Comparison of ENCODE assay signal across 8 cellular contexts in the genomic region with DNA sequence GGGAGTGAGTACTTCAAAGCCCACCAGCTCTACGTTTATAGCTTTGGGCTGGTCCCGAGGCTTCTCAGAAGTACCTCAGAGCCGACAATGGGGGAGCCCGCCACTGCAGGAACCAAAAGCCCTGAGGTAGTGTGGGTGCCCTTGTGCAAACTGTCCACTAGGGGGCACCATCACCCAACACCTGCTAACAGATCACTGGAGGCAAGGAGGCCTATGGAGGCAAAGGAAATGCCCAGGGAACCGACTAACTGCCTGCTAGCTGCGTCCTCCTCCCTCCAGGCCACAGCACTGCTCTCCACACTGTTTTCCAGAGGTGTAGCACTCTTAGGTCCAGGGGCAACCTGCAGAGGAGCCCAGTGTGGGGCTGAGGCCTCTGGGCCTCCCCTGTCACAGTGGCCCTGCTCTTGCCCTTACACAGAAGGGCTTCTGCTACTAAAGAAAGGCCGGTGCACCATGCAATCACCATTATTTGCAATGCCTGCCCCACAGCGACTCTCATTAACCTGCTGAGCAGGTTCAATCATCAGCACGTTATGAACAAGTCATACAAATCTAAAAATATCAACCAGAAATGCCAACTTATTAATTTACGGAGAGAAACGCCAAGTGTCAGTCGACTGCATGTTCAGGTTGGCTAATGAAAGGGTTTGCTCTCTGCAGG.
DNase-seq lines count a peak whose midpoint lies in the region; ATAC-seq and TF ChIP-seq lines count a peak whose summit lies in the region.

No MANE protein-coding gene starts in this region.

- H3K36me3 ChIP-seq in DND-41 (ENCODE audit: insufficient read depth, low read length) (no peaks in the 10 kb centered on the region), Peyer's patch (no peaks in the 10 kb centered on the region), neutrophil (no peaks in the 10 kb centered on the region), suprapubic skin (no peaks in the 10 kb centered on the region)

- 25% methylated on average over 12 of the region's 12 CpGs for whole genome bisulfite sequencing in suprapubic skin

- H3K4me1 ChIP-seq in DND-41 (ENCODE audit: insufficient read depth, low read length) (no peaks in the 10 kb centered on the region), Peyer's patch (no peaks in the 10 kb centered on the region), neutrophil (ENCODE audit: control insufficient read depth in 1 of 2, insufficient read depth in 1 of 2, low read depth in 1 of 2, low read length in 1 of 2) (no peaks in the 10 kb centered on the region), suprapubic skin (peaks cover 17% of the 10 kb centered on the region)

- H3K4me3 ChIP-seq in DND-41 (ENCODE audit: low read depth in 1 of 2, low read length in 2 of 2), result no peak overlapping the region
- no peak overlapping the region for H3K4me3 ChIP-seq in Peyer's patch
- no peak overlapping the region for H3K4me3 ChIP-seq in neutrophil (ENCODE audit: low read depth in 1 of 2, low read length in 1 of 2)
- H3K4me3 ChIP-seq in suprapubic skin, result no peak overlapping the region

- H3K9me3 ChIP-seq in DND-41 (ENCODE audit: insufficient read depth, low read length, severe bottlenecking), result no peaks in the 10 kb centered on the region
- H3K9me3 ChIP-seq in Peyer's patch, result no peaks in the 10 kb centered on the region
- no peaks in the 10 kb centered on the region for H3K9me3 ChIP-seq in neutrophil
- no peaks in the 10 kb centered on the region for H3K9me3 ChIP-seq in suprapubic skin

- no peak overlapping the region for H3K9ac ChIP-seq in DND-41 (ENCODE audit: low read depth, low read length)

- H3K27ac ChIP-seq in DND-41 (ENCODE audit: low read length) (no peak overlapping the region), Peyer's patch (no peak overlapping the region), neutrophil (no peak overlapping the region), suprapubic skin (peak overlapping the region; percentile 90)

- H2AFZ ChIP-seq in DND-41 (ENCODE audit: low read depth, low read length), result peak overlapping the region; percentile 45; the same call in 1 of the 2 replicates

- no peaks in the 10 kb centered on the region for H4K20me1 ChIP-seq in DND-41 (ENCODE audit: insufficient read depth, low read length)

- no peak for TF ChIP-seq EP300 in suprapubic skin (IDR thresholded peaks at IDR 0.05)

- no peaks in the 10 kb centered on the region for H3K27me3 ChIP-seq in DND-41 (ENCODE audit: insufficient read depth, low read length, poor library complexity)
- no peaks in the 10 kb centered on the region for H3K27me3 ChIP-seq in Peyer's patch
- H3K27me3 ChIP-seq in neutrophil, result no peaks in the 10 kb centered on the region
- no peaks in the 10 kb centered on the region for H3K27me3 ChIP-seq in suprapubic skin

- ATAC-seq in DND-41 (ENCODE audit: insufficient read depth, low read depth) (peak; percentile 99), GM21737 (IDR thresholded peaks at IDR 0.05; ENCODE audit: unreplicated experiment) (peak; percentile 92)

- DNase-seq in DND-41, result peak; percentile 74
- peak; percentile 22 for DNase-seq in KG1 (lab: John Stamatoyannopoulos, UW)
- peak; percentile 43 to 80 (median 70) for DNase-seq in Peyer's patch
- DNase-seq in activated T-cell treated with anti-CD3 and anti-CD28 coated beads, Interleukin-2, amount 50 U/mL, for 48 hours, result peak; percentile 84 to 86
- peak; percentile 70 for DNase-seq in fibroblast of peridontal ligament (ENCODE audit: extremely low read depth)
- peak in 1 of 2 donors; percentile 85 for DNase-seq in suprapubic skin (ENCODE audit: low spot score in 2 of 2)

- no peaks in the 10 kb centered on the region for H3K79me2 ChIP-seq in DND-41 (ENCODE audit: insufficient read depth, low read length)

- no peak overlapping the region for H3K4me2 ChIP-seq in DND-41 (ENCODE audit: insufficient read depth, low read length)

- TF ChIP-seq POLR2A in Peyer's patch (IDR thresholded peaks at IDR 0.05), result no peak
- TF ChIP-seq POLR2A in suprapubic skin (IDR thresholded peaks at IDR 0.05), result no peak

- TF ChIP-seq CTCF in DND-41 (IDR thresholded peaks at IDR 0.05; ENCODE audit: borderline replicate concordance, extremely low read depth, low read length, poor library complexity, severe bottlenecking), result peak; percentile 96
- TF ChIP-seq CTCF in Peyer's patch (IDR thresholded peaks at IDR 0.05), result peak; percentile 41 to 85 (median 79)
- TF ChIP-seq CTCF in neutrophil (IDR thresholded peaks at IDR 0.05), result peak; percentile 85
- TF ChIP-seq CTCF in suprapubic skin (IDR thresholded peaks at IDR 0.05), result peak; percentile 81 to 85
